22 cellular contexts compared by ENCODE assay signal in genomic region chr5:36679609-36680008, GRCh38.
DNase-seq lines count a peak whose midpoint lies in the region; ATAC-seq, FAIRE-seq and TF ChIP-seq lines count a peak whose summit lies in the region.
"Had no signal": no experiment of that assay in that cellular context is flagged by ENCODE, and none has a peak within 500 bp of the region (broad histone marks: within the 10 kb centered on the region; RNA-seq: fewer than 3 reads in every experiment).

No MANE protein-coding gene starts in this region.

- peak overlapping the region; percentile 81 for H3K27ac ChIP-seq in caudate nucleus (ENCODE audit: low read depth, low read length)
- H3K27ac ChIP-seq: RWPE1 had no signal

- H3K27ac Mint-ChIP-seq in activated T-cell treated with anti-CD3 and anti-CD28 coated beads, Interleukin-2, amount 50 U/mL, for 72 hours, result no peak overlapping the region
- H3K27ac Mint-ChIP-seq in activated T-cell treated with anti-CD3 and anti-CD28 coated beads, Interleukin-2, amount 50 U/mL, for 24 hours, result no peak overlapping the region
- H3K27ac Mint-ChIP-seq in CD14-positive monocyte, result peak overlapping the region in 6 of 7 donors; percentile 12 to 88 (median 79)
- H3K27ac Mint-ChIP-seq in stimulated activated effector memory CD8-positive, alpha-beta T cell treated with anti-CD3 and anti-CD28 coated beads, Interleukin-12 subunit alpha, Interleukin-12 subunit beta, amount 100 ng/mL, for 72 hours, result no peak overlapping the region
- H3K27ac Mint-ChIP-seq: CD8-positive, alpha-beta T cell; IgD-negative memory B cell had no signal

- no peaks in the 10 kb centered on the region for H3K36me3 Mint-ChIP-seq in activated T-cell treated with anti-CD3 and anti-CD28 coated beads, Interleukin-2, amount 50 U/mL, for 72 hours (ENCODE audit: insufficient read depth in 2 of 2)
- H3K36me3 Mint-ChIP-seq in activated T-cell treated with anti-CD3 and anti-CD28 coated beads, Interleukin-2, amount 50 U/mL, for 24 hours (ENCODE audit: low read depth), result no peaks in the 10 kb centered on the region
- H3K36me3 Mint-ChIP-seq in CD14-positive monocyte, result peaks cover 6 to 8% of the 10 kb centered on the region in 2 donors
- no peaks in the 10 kb centered on the region for H3K36me3 Mint-ChIP-seq in stimulated activated effector memory CD8-positive, alpha-beta T cell treated with anti-CD3 and anti-CD28 coated beads, Interleukin-12 subunit alpha, Interleukin-12 subunit beta, amount 100 ng/mL, for 72 hours
- H3K36me3 Mint-ChIP-seq: CD8-positive, alpha-beta T cell had no signal

- DNase-seq in activated T-cell treated with anti-CD3 and anti-CD28 coated beads, Interleukin-2, amount 50 U/mL, for 72 hours, result no peak
- no peak for DNase-seq in activated T-cell treated with anti-CD3 and anti-CD28 coated beads, Interleukin-2, amount 50 U/mL, for 24 hours
- DNase-seq in CD14-positive monocyte (ENCODE audit: low spot score) (no peak), caudate nucleus (lab: John Stamatoyannopoulos, UW) (no peak), HTR-8/SVneo (ENCODE audit: insufficient read length, low spot score) (no peak)
- DNase-seq in stimulated activated effector memory CD8-positive, alpha-beta T cell treated with anti-CD3 and anti-CD28 coated beads, Interleukin-12 subunit alpha, Interleukin-12 subunit beta, amount 100 ng/mL, for 72 hours (ENCODE audit: low spot score in 2 of 2), result no peak
- DNase-seq: 8988T; Calu3; CD8-positive, alpha-beta T cell; DMS153; GOT3; HCEC 1CT; NCI-H1105; NCI-H146; NCI-H2029; NCI-H2227 treated with DMSO at 0.1 percent for 48 hours; NCI-H510A; NCI-H748 treated with DMSO at 0.1 percent for 48 hours; NK-92 treated with Interleukin-12 subunit alpha and Interleukin-12 subunit beta, amount 100 ng/mL, for 24 hours had no signal

- no peak overlapping the region for H3K4me3 Mint-ChIP-seq in activated T-cell treated with anti-CD3 and anti-CD28 coated beads, Interleukin-2, amount 50 U/mL, for 72 hours
- H3K4me3 Mint-ChIP-seq in activated T-cell treated with anti-CD3 and anti-CD28 coated beads, Interleukin-2, amount 50 U/mL, for 24 hours, result no peak overlapping the region
- H3K4me3 Mint-ChIP-seq in CD14-positive monocyte, result no peak overlapping the region
- H3K4me3 Mint-ChIP-seq in stimulated activated effector memory CD8-positive, alpha-beta T cell treated with anti-CD3 and anti-CD28 coated beads, Interleukin-12 subunit alpha, Interleukin-12 subunit beta, amount 100 ng/mL, for 72 hours, result no peak overlapping the region
- H3K4me3 Mint-ChIP-seq: CD8-positive, alpha-beta T cell; IgD-negative memory B cell had no signal

- ATAC-seq in activated T-cell treated with anti-CD3 and anti-CD28 coated beads, Interleukin-2, amount 50 U/mL, for 72 hours (replicated peaks in 1 of 2), result peak; percentile 22 to 56
- ATAC-seq in stimulated activated effector memory CD8-positive, alpha-beta T cell treated with anti-CD3 and anti-CD28 coated beads, Interleukin-12 subunit alpha, Interleukin-12 subunit beta, amount 100 ng/mL, for 72 hours, result peak; percentile 43
- ATAC-seq in GM19452 (IDR thresholded peaks at IDR 0.05; ENCODE audit: unreplicated experiment), result no peak
- ATAC-seq: CD8-positive, alpha-beta T cell had no signal

- peaks cover 6% of the 10 kb centered on the region for H3K27me3 Mint-ChIP-seq in activated T-cell treated with anti-CD3 and anti-CD28 coated beads, Interleukin-2, amount 50 U/mL, for 72 hours (ENCODE audit: low read depth)
- peaks cover 2% of the 10 kb centered on the region for H3K27me3 Mint-ChIP-seq in activated T-cell treated with anti-CD3 and anti-CD28 coated beads, Interleukin-2, amount 50 U/mL, for 24 hours
- peaks cover 0 to 2% (median 0%) of the 10 kb centered on the region in 3 donors for H3K27me3 Mint-ChIP-seq in CD14-positive monocyte (ENCODE audit: low read depth in 3 of 3)

- H3K4me1 Mint-ChIP-seq in activated T-cell treated with anti-CD3 and anti-CD28 coated beads, Interleukin-2, amount 50 U/mL, for 72 hours (ENCODE audit: low read depth), result no peaks in the 10 kb centered on the region
- H3K4me1 Mint-ChIP-seq in activated T-cell treated with anti-CD3 and anti-CD28 coated beads, Interleukin-2, amount 50 U/mL, for 24 hours (ENCODE audit: low read depth), result no peaks in the 10 kb centered on the region
- peaks cover 64% of the 10 kb centered on the region for H3K4me1 Mint-ChIP-seq in CD14-positive monocyte
- H3K4me1 Mint-ChIP-seq in stimulated activated effector memory CD8-positive, alpha-beta T cell treated with anti-CD3 and anti-CD28 coated beads, Interleukin-12 subunit alpha, Interleukin-12 subunit beta, amount 100 ng/mL, for 72 hours, result no peaks in the 10 kb centered on the region
- H3K4me1 Mint-ChIP-seq: IgD-negative memory B cell had no signal

- FAIRE-seq in HTR-8/SVneo (lab: Jason Lieb, UNC), result no peak

- intact Hi-C loops in CD14-positive monocyte (cut with micrococcal nuclease), result loop anchor here in 1 of 2 donors (5.0 kb wide), 1 partner anchor 72 kb away; the partner anchor contains the start of gene SLC1A3

- no peak for TF ChIP-seq CTCF in CD14-positive monocyte (IDR thresholded peaks at IDR 0.05)

- no peaks in the 10 kb centered on the region for H3K9me3 Mint-ChIP-seq in activated T-cell treated with anti-CD3 and anti-CD28 coated beads, Interleukin-2, amount 50 U/mL, for 72 hours
- no peaks in the 10 kb centered on the region for H3K9me3 Mint-ChIP-seq in activated T-cell treated with anti-CD3 and anti-CD28 coated beads, Interleukin-2, amount 50 U/mL, for 24 hours
- H3K9me3 Mint-ChIP-seq in CD14-positive monocyte, result peaks cover 0 to 2% (median 0%) of the 10 kb centered on the region in 7 donors
- H3K9me3 Mint-ChIP-seq in stimulated activated effector memory CD8-positive, alpha-beta T cell treated with anti-CD3 and anti-CD28 coated beads, Interleukin-12 subunit alpha, Interleukin-12 subunit beta, amount 100 ng/mL, for 72 hours, result no peaks in the 10 kb centered on the region
- H3K9me3 Mint-ChIP-seq: CD8-positive, alpha-beta T cell; IgD-negative memory B cell had no signal

Comparison
In these comparisons a context has a peak if more than half of its experiments do, and no peak if none do; other contexts are left out.
1. H3K27ac Mint-ChIP-seq: peak in CD14-positive monocyte (6 of 7); none in activated T-cell treated with anti-CD3 and anti-CD28 coated beads, Interleukin-2, amount 50 U/mL, for 72 hours (single experiment), activated T-cell treated with anti-CD3 and anti-CD28 coated beads, Interleukin-2, amount 50 U/mL, for 24 hours (single experiment) and stimulated activated effector memory CD8-positive, alpha-beta T cell treated with anti-CD3 and anti-CD28 coated beads, Interleukin-12 subunit alpha, Interleukin-12 subunit beta, amount 100 ng/mL, for 72 hours (single experiment).